ENCODE assay signal across 5 cellular contexts in the genomic region with DNA sequence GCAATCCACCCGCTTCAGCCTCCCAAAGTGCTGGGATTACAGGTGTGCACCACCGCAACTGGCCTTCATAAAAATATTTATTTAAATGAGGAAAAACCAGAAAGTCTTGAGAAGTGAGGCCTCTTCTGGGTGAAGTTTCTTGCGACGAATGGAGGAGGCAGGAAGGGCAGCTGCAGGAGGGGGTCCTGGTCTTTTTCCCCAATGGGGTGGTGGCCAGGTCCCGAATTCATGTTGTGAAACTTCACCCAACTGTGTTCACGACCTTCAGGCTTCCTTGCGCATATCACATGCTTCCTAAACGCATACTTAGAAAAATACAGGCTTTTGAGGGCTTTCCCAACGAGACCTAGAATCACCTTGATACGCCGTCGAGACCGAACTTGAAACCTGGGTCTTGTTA.
"Had no signal": no experiment of that assay in that cellular context is flagged by ENCODE, and none has a peak within 500 bp of the region (broad histone marks: within the 10 kb centered on the region; RNA-seq: fewer than 3 reads in every experiment).

No MANE protein-coding gene starts in this region.

- DNase-seq: H9, HCEC 1CT, IMR-90 had no signal

- ATAC-seq: GM23338, K562 had no signal

- H3K4me3 ChIP-seq: GM23338, K562 had no signal

- H3K4me2 ChIP-seq: GM23338 had no signal
